Comparison of ENCODE assay signal across 35 cellular contexts in genomic region chr4:27358269-27358668, GRCh38.
"Had no signal": no experiment of that assay in that cellular context is flagged by ENCODE, and none has a peak within 500 bp of the region (broad histone marks: within the 10 kb centered on the region; RNA-seq: fewer than 3 reads in every experiment).

No MANE protein-coding gene starts in this region.

- H3K4me3 ChIP-seq: ascending aorta, cardiac muscle cell had no signal

- H3K27me3 Mint-ChIP-seq: activated CD4-positive, alpha-beta memory T cell treated with anti-CD3 and anti-CD28 coated beads, Interleukin-2, amount 10 ng/mL, durations not matched to agents 7 days and 5 days; activated CD4-positive, alpha-beta T cell treated with anti-CD3 and anti-CD28 coated beads for 36 hours; activated CD4-positive, alpha-beta T cell treated with anti-CD3 and anti-CD28 coated beads, Interleukin-2, amount 10 ng/mL, durations not matched to agents 7 days and 5 days; activated CD8-positive, alpha-beta memory T cell treated with anti-CD3 and anti-CD28 coated beads, Interleukin-2, amount 10 ng/mL, durations not matched to agents 7 days and 5 days; activated naive CD4-positive, alpha-beta T cell treated with anti-CD3 and anti-CD28 coated beads, Interleukin-2, amount 10 ng/mL, durations not matched to agents 7 days and 5 days; activated naive CD4-positive, alpha-beta T cell treated with anti-CD3 and anti-CD28 coated beads, Interleukin-2, amount 50 U/mL, for 24 hours; activated naive CD8-positive, alpha-beta T cell; activated naive CD8-positive, alpha-beta T cell treated with anti-CD3 and anti-CD28 coated beads, Interleukin-2, amount 10 ng/mL, durations not matched to agents 7 days and 5 days; activated T-cell treated with anti-CD3 and anti-CD28 coated beads, Interleukin-2, amount 50 U/mL, for 24 hours; central memory CD8-positive, alpha-beta T cell had no signal

- DNase-seq: activated CD4-positive, alpha-beta memory T cell treated with anti-CD3 and anti-CD28 coated beads, Interleukin-2, amount 10 ng/mL, durations not matched to agents 7 days and 5 days; activated CD4-positive, alpha-beta T cell treated with anti-CD3 and anti-CD28 coated beads for 1 hour; activated CD4-positive, alpha-beta T cell treated with anti-CD3 and anti-CD28 coated beads for 36 hours; activated CD4-positive, alpha-beta T cell treated with anti-CD3 and anti-CD28 coated beads for 48 hours; activated CD4-positive, alpha-beta T cell treated with anti-CD3 and anti-CD28 coated beads, Interleukin-2, amount 10 ng/mL, durations not matched to agents 7 days and 5 days; activated CD4-positive, alpha-beta T cell treated with anti-CD3 and anti-CD28 coated beads, Interleukin-2, amount 50 U/mL, for 48 hours; activated CD4-positive, CD25-positive, alpha-beta regulatory T cell; activated CD8-positive, alpha-beta memory T cell treated with anti-CD3 and anti-CD28 coated beads for 24 hours; activated CD8-positive, alpha-beta memory T cell treated with anti-CD3 and anti-CD28 coated beads, Interleukin-2, amount 10 ng/mL, durations not matched to agents 7 days and 5 days; activated CD8-positive, alpha-beta memory T cell treated with anti-CD3 and anti-CD28 coated beads, Interleukin-2, amount 50 U/mL, for 48 hours; activated CD8-positive, alpha-beta T cell treated with anti-CD3 and anti-CD28 coated beads, Interleukin-2, amount 10 ng/mL, durations not matched to agents 7 days and 5 days; activated effector memory CD4-positive, alpha-beta T cell treated with Interleukin-2 at 50 U/mL for 16 hours; activated gamma-delta T cell; activated naive CD4-positive, alpha-beta T cell treated with anti-CD3 and anti-CD28 coated beads, Interleukin-2, amount 10 ng/mL, durations not matched to agents 7 days and 5 days; activated naive CD4-positive, alpha-beta T cell treated with Interleukin-2 at 50 U/mL for 16 hours; activated naive CD8-positive, alpha-beta T cell treated with anti-CD3 and anti-CD28 coated beads, Interleukin-2, amount 10 ng/mL, durations not matched to agents 7 days and 5 days; activated naive CD8-positive, alpha-beta T cell treated with anti-CD3 and anti-CD28 coated beads, Interleukin-2, amount 50 U/mL, for 24 hours; activated T-cell treated with anti-CD3 and anti-CD28 coated beads, Interleukin-2, amount 50 U/mL, for 24 hours; activated T-cell treated with anti-CD3 and anti-CD28 coated beads, Interleukin-2, amount 50 U/mL, for 48 hours; amygdala; cerebellar nuclear complex; T-helper 1 cell; T-helper 2 cell; T-helper 9 cell had no signal

- H3K27ac Mint-ChIP-seq: activated CD4-positive, alpha-beta memory T cell treated with anti-CD3 and anti-CD28 coated beads, Interleukin-2, amount 10 ng/mL, durations not matched to agents 7 days and 5 days; activated CD4-positive, alpha-beta T cell treated with anti-CD3 and anti-CD28 coated beads for 36 hours; activated CD4-positive, alpha-beta T cell treated with anti-CD3 and anti-CD28 coated beads, Interleukin-2, amount 10 ng/mL, durations not matched to agents 7 days and 5 days; activated CD8-positive, alpha-beta memory T cell treated with anti-CD3 and anti-CD28 coated beads, Interleukin-2, amount 10 ng/mL, durations not matched to agents 7 days and 5 days; activated CD8-positive, alpha-beta T cell treated with anti-CD3 and anti-CD28 coated beads, Interleukin-2, amount 10 ng/mL, durations not matched to agents 7 days and 5 days; activated naive CD4-positive, alpha-beta T cell treated with anti-CD3 and anti-CD28 coated beads, Interleukin-2, amount 10 ng/mL, durations not matched to agents 7 days and 5 days; activated naive CD4-positive, alpha-beta T cell treated with anti-CD3 and anti-CD28 coated beads, Interleukin-2, amount 50 U/mL, for 24 hours; activated naive CD8-positive, alpha-beta T cell; activated naive CD8-positive, alpha-beta T cell treated with anti-CD3 and anti-CD28 coated beads, Interleukin-2, amount 10 ng/mL, durations not matched to agents 7 days and 5 days; activated naive CD8-positive, alpha-beta T cell treated with anti-CD3 and anti-CD28 coated beads, Interleukin-2, amount 50 U/mL, for 24 hours; activated T-cell treated with anti-CD3 and anti-CD28 coated beads, Interleukin-2, amount 50 U/mL, for 24 hours; activated T-helper 2 cell treated with anti-CD3 and anti-CD28 coated beads, Interferon-gamma antibody, Interleukin-2, Interleukin-4, amounts not matched to agents 10 μg/mL and 5 μg/mL and 100 μg/mL, durations not matched to agents 14 hours and 24 hours and 36 hours; T-helper 1 cell treated with Interleukin-12 subunit alpha and Interleukin-12 subunit beta and Interleukin-4 antibody, amounts not matched to agents 30 μg/mL and 1 μg/mL, for 36 hours; T-helper 2 cell treated with Interferon-gamma antibody and Interleukin-4, amounts not matched to agents 5 μg/mL and 100 μg/mL, for 36 hours had no signal

- H3K27ac ChIP-seq: ascending aorta, cardiac muscle cell, VCaP had no signal

- ATAC-seq: activated CD4-positive, alpha-beta T cell treated with anti-CD3 and anti-CD28 coated beads for 36 hours; activated CD4-positive, CD25-positive, alpha-beta regulatory T cell treated with anti-CD3 and anti-CD28 coated beads, Interleukin-2, amount 50 U/mL, for 24 hours; activated CD8-positive, alpha-beta memory T cell treated with anti-CD3 and anti-CD28 coated beads, Interleukin-2, amount 10 ng/mL, durations not matched to agents 7 days and 5 days; activated CD8-positive, alpha-beta T cell treated with anti-CD3 and anti-CD28 coated beads, Interleukin-2, amount 10 ng/mL, durations not matched to agents 7 days and 5 days; activated naive CD8-positive, alpha-beta T cell treated with anti-CD3 and anti-CD28 coated beads, Interleukin-2, amount 50 U/mL, for 24 hours had no signal

- H3K36me3 ChIP-seq: ascending aorta, cardiac muscle cell had no signal

- H3K4me3 Mint-ChIP-seq: activated CD4-positive, alpha-beta memory T cell treated with anti-CD3 and anti-CD28 coated beads, Interleukin-2, amount 10 ng/mL, durations not matched to agents 7 days and 5 days; activated CD4-positive, alpha-beta T cell treated with anti-CD3 and anti-CD28 coated beads for 36 hours; activated CD4-positive, alpha-beta T cell treated with anti-CD3 and anti-CD28 coated beads, Interleukin-2, amount 10 ng/mL, durations not matched to agents 7 days and 5 days; activated CD8-positive, alpha-beta memory T cell treated with anti-CD3 and anti-CD28 coated beads, Interleukin-2, amount 10 ng/mL, durations not matched to agents 7 days and 5 days; activated CD8-positive, alpha-beta T cell treated with anti-CD3 and anti-CD28 coated beads, Interleukin-2, amount 10 ng/mL, durations not matched to agents 7 days and 5 days; activated naive CD4-positive, alpha-beta T cell treated with anti-CD3 and anti-CD28 coated beads, Interleukin-2, amount 10 ng/mL, durations not matched to agents 7 days and 5 days; activated naive CD4-positive, alpha-beta T cell treated with anti-CD3 and anti-CD28 coated beads, Interleukin-2, amount 50 U/mL, for 24 hours; activated naive CD8-positive, alpha-beta T cell; activated naive CD8-positive, alpha-beta T cell treated with anti-CD3 and anti-CD28 coated beads, Interleukin-2, amount 10 ng/mL, durations not matched to agents 7 days and 5 days; activated naive CD8-positive, alpha-beta T cell treated with anti-CD3 and anti-CD28 coated beads, Interleukin-2, amount 50 U/mL, for 24 hours; activated T-cell treated with anti-CD3 and anti-CD28 coated beads, Interleukin-2, amount 50 U/mL, for 24 hours; brain; central memory CD8-positive, alpha-beta T cell; T-helper 1 cell treated with Interleukin-12 subunit alpha and Interleukin-12 subunit beta and Interleukin-4 antibody, amounts not matched to agents 30 μg/mL and 1 μg/mL, for 36 hours; T-helper 2 cell treated with Interferon-gamma antibody and Interleukin-4, amounts not matched to agents 5 μg/mL and 100 μg/mL, for 36 hours had no signal

- H3K9me3 ChIP-seq: ascending aorta had no signal

- H3K36me3 Mint-ChIP-seq: activated CD8-positive, alpha-beta memory T cell treated with anti-CD3 and anti-CD28 coated beads, Interleukin-2, amount 10 ng/mL, durations not matched to agents 7 days and 5 days; activated naive CD4-positive, alpha-beta T cell treated with anti-CD3 and anti-CD28 coated beads, Interleukin-2, amount 10 ng/mL, durations not matched to agents 7 days and 5 days; activated naive CD4-positive, alpha-beta T cell treated with anti-CD3 and anti-CD28 coated beads, Interleukin-2, amount 50 U/mL, for 24 hours; activated naive CD8-positive, alpha-beta T cell; activated naive CD8-positive, alpha-beta T cell treated with anti-CD3 and anti-CD28 coated beads, Interleukin-2, amount 10 ng/mL, durations not matched to agents 7 days and 5 days; brain had no signal

- H3K4me1 Mint-ChIP-seq: activated CD4-positive, alpha-beta memory T cell treated with anti-CD3 and anti-CD28 coated beads, Interleukin-2, amount 10 ng/mL, durations not matched to agents 7 days and 5 days; activated CD4-positive, alpha-beta T cell treated with anti-CD3 and anti-CD28 coated beads for 36 hours; activated CD4-positive, alpha-beta T cell treated with anti-CD3 and anti-CD28 coated beads, Interleukin-2, amount 10 ng/mL, durations not matched to agents 7 days and 5 days; activated CD8-positive, alpha-beta memory T cell treated with anti-CD3 and anti-CD28 coated beads, Interleukin-2, amount 10 ng/mL, durations not matched to agents 7 days and 5 days; activated naive CD4-positive, alpha-beta T cell treated with anti-CD3 and anti-CD28 coated beads, Interleukin-2, amount 10 ng/mL, durations not matched to agents 7 days and 5 days; activated naive CD4-positive, alpha-beta T cell treated with anti-CD3 and anti-CD28 coated beads, Interleukin-2, amount 50 U/mL, for 24 hours; activated naive CD8-positive, alpha-beta T cell treated with anti-CD3 and anti-CD28 coated beads, Interleukin-2, amount 10 ng/mL, durations not matched to agents 7 days and 5 days; activated naive CD8-positive, alpha-beta T cell treated with anti-CD3 and anti-CD28 coated beads, Interleukin-2, amount 50 U/mL, for 24 hours; central memory CD8-positive, alpha-beta T cell had no signal

- H3K27me3 ChIP-seq: ascending aorta, cardiac muscle cell had no signal

- H3K9me3 Mint-ChIP-seq: activated CD4-positive, alpha-beta T cell treated with anti-CD3 and anti-CD28 coated beads, Interleukin-2, amount 10 ng/mL, durations not matched to agents 7 days and 5 days; activated naive CD8-positive, alpha-beta T cell treated with anti-CD3 and anti-CD28 coated beads, Interleukin-2, amount 10 ng/mL, durations not matched to agents 7 days and 5 days; activated T-cell treated with anti-CD3 and anti-CD28 coated beads, Interleukin-2, amount 50 U/mL, for 24 hours; activated T-helper 2 cell treated with anti-CD3 and anti-CD28 coated beads, Interferon-gamma antibody, Interleukin-2, Interleukin-4, amounts not matched to agents 10 μg/mL and 5 μg/mL and 100 μg/mL, durations not matched to agents 14 hours and 24 hours and 36 hours; central memory CD8-positive, alpha-beta T cell; T-helper 1 cell treated with Interleukin-12 subunit alpha and Interleukin-12 subunit beta and Interleukin-4 antibody, amounts not matched to agents 30 μg/mL and 1 μg/mL, for 36 hours; T-helper 2 cell treated with Interferon-gamma antibody and Interleukin-4, amounts not matched to agents 5 μg/mL and 100 μg/mL, for 36 hours had no signal
